8 cellular contexts compared by ENCODE assay signal in genomic region chr1:23530750-23531651, GRCh38. TPM values are rescaled to one million over a fixed set of nuclear protein-coding genes. Genes with fewer than 3 reads are reported as not detected.
DNase-seq lines count a peak whose midpoint lies in the region; ATAC-seq, FAIRE-seq and TF ChIP-seq lines count a peak whose summit lies in the region.

A gene with protein sequence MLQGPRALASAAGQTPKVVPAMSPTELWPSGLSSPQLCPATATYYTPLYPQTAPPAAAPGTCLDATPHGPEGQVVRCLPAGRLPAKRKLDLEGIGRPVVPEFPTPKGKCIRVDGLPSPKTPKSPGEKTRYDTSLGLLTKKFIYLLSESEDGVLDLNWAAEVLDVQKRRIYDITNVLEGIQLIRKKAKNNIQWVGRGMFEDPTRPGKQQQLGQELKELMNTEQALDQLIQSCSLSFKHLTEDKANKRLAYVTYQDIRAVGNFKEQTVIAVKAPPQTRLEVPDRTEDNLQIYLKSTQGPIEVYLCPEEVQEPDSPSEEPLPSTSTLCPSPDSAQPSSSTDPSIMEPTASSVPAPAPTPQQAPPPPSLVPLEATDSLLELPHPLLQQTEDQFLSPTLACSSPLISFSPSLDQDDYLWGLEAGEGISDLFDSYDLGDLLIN (minus strand): TSS chr1:23531233. CDS start chr1:23530793, 440 bp downstream.

- TF ChIP-seq POLR2A in H54 (IDR thresholded peaks at IDR 0.05; ENCODE audit: low read depth, low read length): peak; percentile 13; the same call in 1 of the 2 replicates
- peak in 1 of 2 donors; percentile 32 for TF ChIP-seq POLR2A in adrenal gland (IDR thresholded peaks at IDR 0.05)

- DNase-seq in DMS79 treated with DMSO at 0.1 percent for 48 hours (lab: John Stamatoyannopoulos, UW) (peak; percentile 87), H54 (ENCODE audit: insufficient read length, low spot score) (peak; percentile 54), NCI-H1436 (lab: John Stamatoyannopoulos, UW) (peak; percentile 87), adrenal gland (peak; percentile 82 to 91 (median 88)), left ventricle myocardium inferior (peak; percentile 85), psoas muscle (peak; percentile 85 to 93), urothelium cell line (ENCODE audit: low spot score) (peak; percentile 96)

- H3K4me3 ChIP-seq in adrenal gland (peak within 1 kb of the TSS in 3 of 4 donors; percentile 6 to 45 (median 14)), left ventricle myocardium inferior (peak within 1 kb of the TSS; percentile 73), psoas muscle (peak within 1 kb of the TSS; percentile 71)

- H3K9me3 ChIP-seq in adrenal gland (replicated peaks in 1 of 3) (no peaks in the 10 kb centered on the region), left ventricle myocardium inferior (replicated peaks) (no peaks in the 10 kb centered on the region), psoas muscle (no peaks in the 10 kb centered on the region)

- H3K4me1 ChIP-seq in adrenal gland (replicated peaks in 1 of 2) (peaks cover 23 to 47% of the 10 kb centered on the region in 2 donors), left ventricle myocardium inferior (peaks cover 35% of the 10 kb centered on the region), psoas muscle (peaks cover 34% of the 10 kb centered on the region)

- ATAC-seq in psoas muscle: peak; percentile 88 to 94 (median 89)

- FAIRE-seq in H54 (lab: Jason Lieb, UNC): no peak
- FAIRE-seq in urothelium cell line (lab: Jason Lieb, UNC): no peak

- 0 to 1% (median 0%) methylated on average over 53 to 88 of the region's 88 CpGs for WGBS in adrenal gland, 4 donors
- WGBS in psoas muscle, 3 donors: 0 to 1% (median 1%) methylated on average over 67 to 88 of the region's 88 CpGs

- intact Hi-C loops in T-helper 1 cell treated with Interleukin-12 subunit alpha and Interleukin-12 subunit beta and Interleukin-4 antibody, amounts not matched to agents 30 ng/mL and 1 ng/mL, for 36 hours (cut with micrococcal nuclease): loop anchor here (1.0 to 5.0 kb wide), 5 partner anchors 8 to 211 kb away; partner anchors contain the start of genes ELOA and ID3
- intact Hi-C loops in adrenal gland (cut with DNase I): loop anchor here in 1 of 2 donors (10.0 kb wide), 1 partner anchor 106 kb away; the partner anchor contains the start of gene TCEA3
- intact Hi-C loops in left ventricle myocardium inferior (cut with micrococcal nuclease): no loop called here
- intact Hi-C loops in psoas muscle (cut with DNase I): loop anchor here in 1 of 2 donors (5.0 kb wide), 1 partner anchor 104 kb away; no protein-coding TSS in a partner anchor

- H3K36me3 ChIP-seq in adrenal gland (replicated peaks in 1 of 2): no peaks in the 10 kb centered on the region
- H3K36me3 ChIP-seq in left ventricle myocardium inferior: no peaks in the 10 kb centered on the region
- no peaks in the 10 kb centered on the region for H3K36me3 ChIP-seq in psoas muscle (ENCODE audit: insufficient read depth in 1 of 2, low read depth in 1 of 2)

- peak within 1 kb of the TSS; percentile 35 to 74 (median 49) for H3K27ac ChIP-seq in adrenal gland
- H3K27ac ChIP-seq in left ventricle myocardium inferior (replicated peaks): peak within 1 kb of the TSS; percentile 33
- H3K27ac ChIP-seq in psoas muscle: peak within 1 kb of the TSS; percentile 57

- TF ChIP-seq CTCF in adrenal gland (IDR thresholded peaks at IDR 0.05): peak in 1 of 6 experiments; percentile 2
- no peak for TF ChIP-seq CTCF in left ventricle myocardium inferior (IDR thresholded peaks at IDR 0.05; ENCODE audit: borderline replicate concordance)
- no peak for TF ChIP-seq CTCF in psoas muscle (IDR thresholded peaks at IDR 0.05)

- no peaks in the 10 kb centered on the region for H3K27me3 ChIP-seq in adrenal gland
- peaks cover 22% of the 10 kb centered on the region for H3K27me3 ChIP-seq in left ventricle myocardium inferior (ENCODE audit: low read depth)
- no peaks in the 10 kb centered on the region for H3K27me3 ChIP-seq in psoas muscle (ENCODE audit: insufficient read depth in 3 of 3, low read length in 2 of 3)

RNA-seq across cellular contexts. Expression of the gene that starts here (rescaled TPM):
- 72.5 and 78.8 TPM in 2 replicates for total RNA-seq in T-helper 1 cell treated with Interleukin-12 subunit alpha and Interleukin-12 subunit beta and Interleukin-4 antibody, amounts not matched to agents 30 ng/mL and 1 ng/mL, for 36 hours
- total RNA-seq in adrenal gland: under 1 TPM in 7 of 8 donors, not detected in 1; 0.12 to 0.88 (median 0.45) TPM
- under 1 TPM; 0.07 to 0.35 (median 0.16) TPM for polyA plus RNA-seq in adrenal gland
- 0.16 TPM for total RNA-seq in left ventricle myocardium inferior
- under 1 TPM in 3 of 4 donors, not detected in 1; 0.06 to 0.32 (median 0.17) TPM for total RNA-seq in psoas muscle
- under 1 TPM in 2 of 3 donors, not detected in 1; 0.03 to 0.05 TPM for polyA plus RNA-seq in psoas muscle

Comparison
In these comparisons a context has a peak if more than half of its experiments do, and no peak if none do; other contexts are left out.
1. Peak in every context shown above with its lines: DNase-seq, ATAC-seq, H3K4me3 ChIP-seq and H3K27ac ChIP-seq.
2. RNA of the gene that starts here (total RNA-seq): 72.5 to 78.8 TPM in T-helper 1 cell treated with Interleukin-12 subunit alpha and Interleukin-12 subunit beta and Interleukin-4 antibody, amounts not matched to agents 30 ng/mL and 1 ng/mL, for 36 hours; 0.12 to 0.88 TPM in adrenal gland, 0.06 to 0.32 TPM in psoas muscle and 0.16 TPM in left ventricle myocardium inferior (single experiment); every median in the first group is over 10 times any median in the second.
3. Peak in DNase-seq, H3K4me3 ChIP-seq and H3K27ac ChIP-seq in adrenal gland; RNA of the gene not detected or under 1 TPM.
4. Peak in DNase-seq, H3K4me3 ChIP-seq and H3K27ac ChIP-seq in left ventricle myocardium inferior; RNA of the gene not detected or under 1 TPM.
5. Peak in DNase-seq, ATAC-seq, H3K4me3 ChIP-seq and H3K27ac ChIP-seq in psoas muscle; RNA of the gene not detected or under 1 TPM.
6. H3K4me3 ChIP-seq: peak in every context shown above with its lines; median percentile 73 in left ventricle myocardium inferior; 71 in psoas muscle; 14 in adrenal gland.